Comparison of ENCODE assay signal across 20 cellular contexts in genomic region chr11:16153951-16154350, GRCh38.
"Had no signal": no experiment of that assay in that cellular context is flagged by ENCODE, and none has a peak within 500 bp of the region (broad histone marks: within the 10 kb centered on the region; RNA-seq: fewer than 3 reads in every experiment).

No MANE protein-coding gene starts in this region.

- H3K27me3 Mint-ChIP-seq: activated B cell treated with CpG ODN at 0.5 μM for 24 hours; activated CD4-positive, alpha-beta memory T cell treated with anti-CD3 and anti-CD28 coated beads, Interleukin-2, amount 10 ng/mL, durations not matched to agents 7 days and 5 days; activated CD8-positive, alpha-beta memory T cell treated with anti-CD3 and anti-CD28 coated beads, Interleukin-2, amount 10 ng/mL, durations not matched to agents 7 days and 5 days; activated naive CD8-positive, alpha-beta T cell treated with anti-CD3 and anti-CD28 coated beads for 36 hours; natural killer cell treated with Interleukin-12 subunit alpha and Interleukin-12 subunit beta and Interleukin-15 and Interleukin-18, amount 100 ng/mL, for 72 hours; stimulated activated memory B cell treated with anti-CD40 and anti-IgM and Interleukin-4, amounts not matched to agents 10 μg/mL and 1 μg/mL and 100 μg/mL, for 72 hours had no signal

- H3K4me3 ChIP-seq: dorsolateral prefrontal cortex, testis, upper lobe of right lung had no signal

- H3K27me3 ChIP-seq: neutrophil, testis, upper lobe of right lung had no signal

- H3K9me3 Mint-ChIP-seq: activated CD4-positive, alpha-beta memory T cell treated with anti-CD3 and anti-CD28 coated beads, Interleukin-2, amount 10 ng/mL, durations not matched to agents 7 days and 5 days; activated naive CD8-positive, alpha-beta T cell treated with anti-CD3 and anti-CD28 coated beads for 36 hours; natural killer cell treated with Interleukin-12 subunit alpha and Interleukin-12 subunit beta and Interleukin-15 and Interleukin-18, amount 100 ng/mL, for 72 hours; stimulated activated memory B cell treated with anti-CD40 and anti-IgM and Interleukin-4, amounts not matched to agents 10 μg/mL and 1 μg/mL and 100 μg/mL, for 72 hours had no signal

- H3K4me1 ChIP-seq: parathyroid adenoma, testis, upper lobe of right lung had no signal

- H3K27ac Mint-ChIP-seq: activated B cell treated with CpG ODN at 0.5 μM for 24 hours; activated CD4-positive, alpha-beta memory T cell treated with anti-CD3 and anti-CD28 coated beads, Interleukin-2, amount 10 ng/mL, durations not matched to agents 7 days and 5 days; activated CD8-positive, alpha-beta memory T cell treated with anti-CD3 and anti-CD28 coated beads, Interleukin-2, amount 10 ng/mL, durations not matched to agents 7 days and 5 days; activated naive CD8-positive, alpha-beta T cell treated with anti-CD3 and anti-CD28 coated beads for 36 hours; natural killer cell treated with Interleukin-12 subunit alpha and Interleukin-12 subunit beta and Interleukin-15 and Interleukin-18, amount 100 ng/mL, for 72 hours; stimulated activated memory B cell treated with anti-CD40 and anti-IgM and Interleukin-4, amounts not matched to agents 10 μg/mL and 1 μg/mL and 100 μg/mL, for 72 hours had no signal

- H3K36me3 ChIP-seq: neutrophil, upper lobe of right lung had no signal

- H3K36me3 Mint-ChIP-seq: activated CD8-positive, alpha-beta memory T cell treated with anti-CD3 and anti-CD28 coated beads, Interleukin-2, amount 10 ng/mL, durations not matched to agents 7 days and 5 days; activated naive CD8-positive, alpha-beta T cell treated with anti-CD3 and anti-CD28 coated beads for 36 hours; natural killer cell treated with Interleukin-12 subunit alpha and Interleukin-12 subunit beta and Interleukin-15 and Interleukin-18, amount 100 ng/mL, for 72 hours; stimulated activated memory B cell treated with anti-CD40 and anti-IgM and Interleukin-4, amounts not matched to agents 10 μg/mL and 1 μg/mL and 100 μg/mL, for 72 hours had no signal

- H3K4me1 Mint-ChIP-seq: activated B cell treated with CpG ODN at 0.5 μM for 24 hours; activated CD4-positive, alpha-beta memory T cell treated with anti-CD3 and anti-CD28 coated beads, Interleukin-2, amount 10 ng/mL, durations not matched to agents 7 days and 5 days; activated CD8-positive, alpha-beta memory T cell treated with anti-CD3 and anti-CD28 coated beads, Interleukin-2, amount 10 ng/mL, durations not matched to agents 7 days and 5 days; activated naive CD8-positive, alpha-beta T cell treated with anti-CD3 and anti-CD28 coated beads for 36 hours; stimulated activated memory B cell treated with anti-CD40 and anti-IgM and Interleukin-4, amounts not matched to agents 10 μg/mL and 1 μg/mL and 100 μg/mL, for 72 hours had no signal

- H3K27ac ChIP-seq: dorsolateral prefrontal cortex, neutrophil, parathyroid adenoma, testis had no signal

- H3K4me3 Mint-ChIP-seq: activated B cell treated with CpG ODN at 0.5 μM for 24 hours; activated CD4-positive, alpha-beta memory T cell treated with anti-CD3 and anti-CD28 coated beads, Interleukin-2, amount 10 ng/mL, durations not matched to agents 7 days and 5 days; activated CD8-positive, alpha-beta memory T cell treated with anti-CD3 and anti-CD28 coated beads, Interleukin-2, amount 10 ng/mL, durations not matched to agents 7 days and 5 days; activated naive CD8-positive, alpha-beta T cell treated with anti-CD3 and anti-CD28 coated beads for 36 hours; natural killer cell treated with Interleukin-12 subunit alpha and Interleukin-12 subunit beta and Interleukin-15 and Interleukin-18, amount 100 ng/mL, for 72 hours; stimulated activated memory B cell treated with anti-CD40 and anti-IgM and Interleukin-4, amounts not matched to agents 10 μg/mL and 1 μg/mL and 100 μg/mL, for 72 hours had no signal

- H3K9me3 ChIP-seq: neutrophil, testis, upper lobe of right lung had no signal

- ATAC-seq: activated CD8-positive, alpha-beta memory T cell treated with anti-CD3 and anti-CD28 coated beads, Interleukin-2, amount 10 ng/mL, durations not matched to agents 7 days and 5 days; left ventricle myocardium superior; natural killer cell treated with Interleukin-12 subunit alpha and Interleukin-12 subunit beta and Interleukin-15 and Interleukin-18, amount 100 ng/mL, for 72 hours; sciatic nerve; stimulated activated memory B cell treated with anti-CD40 and anti-IgM and Interleukin-4, amounts not matched to agents 10 μg/mL and 1 μg/mL and 100 μg/mL, for 72 hours had no signal

- DNase-seq: activated B cell treated with CpG ODN at 0.5 μM for 24 hours; activated CD4-positive, alpha-beta memory T cell treated with anti-CD3 and anti-CD28 coated beads, Interleukin-2, amount 10 ng/mL, durations not matched to agents 7 days and 5 days; activated CD4-positive, alpha-beta T cell treated with anti-CD3 and anti-CD28 coated beads for 4 hours; activated CD8-positive, alpha-beta memory T cell treated with anti-CD3 and anti-CD28 coated beads, Interleukin-2, amount 10 ng/mL, durations not matched to agents 7 days and 5 days; activated naive CD8-positive, alpha-beta T cell treated with anti-CD3 and anti-CD28 coated beads for 36 hours; amygdala; caudate nucleus; dorsolateral prefrontal cortex; foreskin melanocyte; glutamatergic neuron; left ventricle myocardium superior; stimulated activated CD4-positive, alpha-beta T cell treated with anti-CD3 and anti-CD28 coated beads, Interleukin-4, amount 100 ng/mL, for 4 hours; T-helper 9 cell; testis; upper lobe of right lung had no signal
